ENCODE assay signal across 10 cellular contexts in genomic region chr1:225816643-225817538, GRCh38. TPM values are rescaled to one million over a fixed set of nuclear protein-coding genes. Genes with fewer than 3 reads are reported as not detected.
DNase-seq lines count a peak whose midpoint lies in the region; ATAC-seq and TF ChIP-seq lines count a peak whose summit lies in the region.
"Had no signal": no experiment of that assay in that cellular context is flagged by ENCODE, and none has a peak within 500 bp of the region (broad histone marks: within the 10 kb centered on the region; RNA-seq: fewer than 3 reads in every experiment).

No MANE protein-coding gene starts in this region.

- WGBS in right cardiac atrium = 37% methylated on average over 17 of the region's 17 CpGs

- no peaks in the 10 kb centered on the region for H3K4me1 Mint-ChIP-seq in stimulated activated effector memory CD8-positive, alpha-beta T cell treated with anti-CD3 and anti-CD28 coated beads, Interleukin-12 subunit alpha, Interleukin-12 subunit beta, amount 100 ng/mL, for 72 hours

- H3K27ac ChIP-seq in right cardiac atrium (ENCODE audit: low read length) = peak overlapping the region; percentile 99
- peak overlapping the region; percentile 79 for H3K27ac ChIP-seq in rectal smooth muscle tissue (ENCODE audit: low read depth, low read length)

- no peak overlapping the region for H3K4me3 Mint-ChIP-seq in stimulated activated effector memory CD8-positive, alpha-beta T cell treated with anti-CD3 and anti-CD28 coated beads, Interleukin-12 subunit alpha, Interleukin-12 subunit beta, amount 100 ng/mL, for 72 hours

- H3K27me3 ChIP-seq in right cardiac atrium (ENCODE audit: control insufficient read depth, insufficient read depth) = no peaks in the 10 kb centered on the region
- H3K27me3 ChIP-seq in rectal smooth muscle tissue (ENCODE audit: control insufficient read depth, insufficient read depth, low read length) = no peaks in the 10 kb centered on the region

- no peak for TF ChIP-seq CTCF in astrocyte of the spinal cord (IDR thresholded peaks at IDR 0.05; ENCODE audit: low read depth, low read length)

- DNase-seq in D341Med (ENCODE audit: low spot score) (peak; percentile 34), astrocyte of the spinal cord (ENCODE audit: low read depth, low spot score) (peak; percentile 16), right cardiac atrium (peak; percentile 86 to 95 (median 93)), HK-2 (ENCODE audit: unreplicated experiment) (no peak), NCI-H226 (no peak)
- DNase-seq in NK-92 treated with Interleukin-12 subunit alpha and Interleukin-12 subunit beta, amount 100 ng/mL, for 24 hours (lab: John Stamatoyannopoulos, UW) = no peak
- DNase-seq in stimulated activated effector memory CD8-positive, alpha-beta T cell treated with anti-CD3 and anti-CD28 coated beads, Interleukin-12 subunit alpha, Interleukin-12 subunit beta, amount 100 ng/mL, for 72 hours (ENCODE audit: low spot score in 2 of 2) = no peak
- DNase-seq: activated naive CD4-positive, alpha-beta T cell; Kasumi-1 had no signal

- no peaks in the 10 kb centered on the region for H3K9me3 Mint-ChIP-seq in stimulated activated effector memory CD8-positive, alpha-beta T cell treated with anti-CD3 and anti-CD28 coated beads, Interleukin-12 subunit alpha, Interleukin-12 subunit beta, amount 100 ng/mL, for 72 hours

- no peak overlapping the region for H3K27ac Mint-ChIP-seq in stimulated activated effector memory CD8-positive, alpha-beta T cell treated with anti-CD3 and anti-CD28 coated beads, Interleukin-12 subunit alpha, Interleukin-12 subunit beta, amount 100 ng/mL, for 72 hours

- no peaks in the 10 kb centered on the region for H3K36me3 ChIP-seq in rectal smooth muscle tissue (ENCODE audit: control insufficient read depth, insufficient read depth, low read length)

- no peak overlapping the region for H3K4me3 ChIP-seq in astrocyte of the spinal cord (ENCODE audit: low read depth, low read length)
- no peak overlapping the region for H3K4me3 ChIP-seq in right cardiac atrium (ENCODE audit: low read length)
- no peak overlapping the region for H3K4me3 ChIP-seq in rectal smooth muscle tissue (ENCODE audit: low read length)

- ATAC-seq in right cardiac atrium = peak; percentile 79 to 80
- no peak for ATAC-seq in stimulated activated effector memory CD8-positive, alpha-beta T cell treated with anti-CD3 and anti-CD28 coated beads, Interleukin-12 subunit alpha, Interleukin-12 subunit beta, amount 100 ng/mL, for 72 hours

- peaks cover 39% of the 10 kb centered on the region for H3K4me1 ChIP-seq in right cardiac atrium (ENCODE audit: control insufficient read depth, insufficient read depth, low read length)
- peaks cover 53% of the 10 kb centered on the region for H3K4me1 ChIP-seq in rectal smooth muscle tissue (ENCODE audit: control insufficient read depth, insufficient read depth, low read length)

- H3K36me3 Mint-ChIP-seq in stimulated activated effector memory CD8-positive, alpha-beta T cell treated with anti-CD3 and anti-CD28 coated beads, Interleukin-12 subunit alpha, Interleukin-12 subunit beta, amount 100 ng/mL, for 72 hours = no peaks in the 10 kb centered on the region

- no peak overlapping the region for H3K9ac ChIP-seq in rectal smooth muscle tissue (ENCODE audit: low read length)

- no peaks in the 10 kb centered on the region for H3K9me3 ChIP-seq in right cardiac atrium (ENCODE audit: control insufficient read depth, low read length)

- in situ Hi-C loops in astrocyte of the spinal cord (cut with HindIII; ENCODE audit: low sequenced_read_pairs) = no loop called here

- intact Hi-C loops in right cardiac atrium (cut with DNase I) = no loop called here

RNA-seq across cellular contexts. Expression of gene EPHX1, which starts 7.0 kb away (rescaled TPM):
- 10 to 100 TPM; 47.3 to 65.0 (median 56.8) TPM for total RNA-seq in right cardiac atrium
- 54.0 TPM for polyA plus RNA-seq in right cardiac atrium

RNA-seq across cellular contexts. Expression of gene SRP9, which starts 39.3 kb away (rescaled TPM):
- total RNA-seq in right cardiac atrium = 100 to 1,000 TPM; 193 to 245 (median 219) TPM
- polyA plus RNA-seq in right cardiac atrium = 259 TPM

Comparison
In these comparisons a context has a peak if more than half of its experiments do, and no peak if none do; other contexts are left out.
1. DNase-seq: peak in D341Med (single experiment), astrocyte of the spinal cord (single experiment) and right cardiac atrium (3 of 3); none in HK-2 (single experiment), NCI-H226 (single experiment), NK-92 treated with Interleukin-12 subunit alpha and Interleukin-12 subunit beta, amount 100 ng/mL, for 24 hours (single experiment) and stimulated activated effector memory CD8-positive, alpha-beta T cell treated with anti-CD3 and anti-CD28 coated beads, Interleukin-12 subunit alpha, Interleukin-12 subunit beta, amount 100 ng/mL, for 72 hours (0 of 2).